Comparison of ENCODE assay signal across 24 cellular contexts in the genomic region with DNA sequence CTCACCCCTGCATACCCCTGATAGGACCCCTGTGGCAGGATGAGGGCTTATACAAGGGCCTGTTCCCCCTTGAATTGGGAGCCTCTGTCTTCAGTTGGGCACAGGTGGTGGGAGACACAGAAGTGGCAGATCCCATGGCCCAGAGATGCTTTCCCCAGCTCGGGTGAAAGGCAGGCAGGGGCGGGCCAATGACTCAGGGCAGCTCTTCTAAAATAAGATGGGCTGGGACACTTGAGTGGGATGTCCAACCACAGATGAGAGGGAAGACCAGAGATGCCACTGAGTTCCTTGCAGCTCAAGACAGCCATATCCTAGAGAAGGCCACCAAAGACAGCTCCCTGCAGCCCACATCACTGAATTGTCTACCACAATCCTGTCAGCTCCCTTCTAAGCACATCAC.
"Had no signal": no experiment of that assay in that cellular context is flagged by ENCODE, and none has a peak within 500 bp of the region (broad histone marks: within the 10 kb centered on the region; RNA-seq: fewer than 3 reads in every experiment).

No MANE protein-coding gene starts in this region.

- H3K79me2 ChIP-seq: hepatocyte had no signal

- H3K27me3 ChIP-seq: colonic mucosa, foreskin keratinocyte, gastroesophageal sphincter, heart left ventricle, hepatocyte had no signal

- H3K36me3 Mint-ChIP-seq: immature natural killer cell, mesothelial cell of epicardium had no signal

- H3K4me2 ChIP-seq: hepatocyte had no signal

- H3K27ac ChIP-seq: colonic mucosa, epithelial cell of prostate, foreskin keratinocyte, gastroesophageal sphincter, heart left ventricle, hepatocyte, left ventricle myocardium inferior, lower lobe of right lung had no signal

- H3K9me3 ChIP-seq: colonic mucosa, gastroesophageal sphincter, heart left ventricle, left ventricle myocardium inferior, lower lobe of right lung, mucosa of descending colon had no signal

- ATAC-seq: esophagus mucosa, foreskin keratinocyte, gastroesophageal sphincter, left colon, left lobe of liver, mucosa of descending colon had no signal

- H3K4me1 Mint-ChIP-seq: immature natural killer cell had no signal

- H3K36me3 ChIP-seq: colonic mucosa, gastroesophageal sphincter, heart left ventricle, left ventricle myocardium inferior, lower lobe of right lung had no signal

- H2AFZ ChIP-seq: hepatocyte had no signal

- H3K4me3 Mint-ChIP-seq: immature natural killer cell, mesothelial cell of epicardium had no signal

- H3K9me3 Mint-ChIP-seq: immature natural killer cell, mesothelial cell of epicardium had no signal

- DNase-seq: cerebellar nuclear complex; colonic mucosa; dermis blood vessel endothelial cell; effector CD4-positive, alpha-beta T cell; effector memory CD4-positive, alpha-beta T cell; erythroblast; foreskin keratinocyte; heart left ventricle; immature natural killer cell; islet precursor cell; kidney; kidney glomerular epithelial cell; left colon; left ventricle myocardium inferior; lower lobe of right lung; mesenchymal stem cell; mucosa of descending colon had no signal

- H3K4me1 ChIP-seq: colonic mucosa, foreskin keratinocyte, gastroesophageal sphincter, left ventricle myocardium inferior, lower lobe of right lung had no signal

- H3K27ac Mint-ChIP-seq: immature natural killer cell, mesothelial cell of epicardium had no signal

- H3K4me3 ChIP-seq: colonic mucosa, dorsolateral prefrontal cortex, gastroesophageal sphincter, heart left ventricle, hepatocyte, left ventricle myocardium inferior, lower lobe of right lung, mucosa of descending colon had no signal
